ENCODE assay signal across 15 cellular contexts in genomic region chr2:102803897-102804217, GRCh38.
"Had no signal": no experiment of that assay in that cellular context is flagged by ENCODE, and none has a peak within 500 bp of the region (broad histone marks: within the 10 kb centered on the region; RNA-seq: fewer than 3 reads in every experiment).

No MANE protein-coding gene starts in this region.

- H3K27ac ChIP-seq: brain microvascular endothelial cell, pancreas, SJSA1, tibial nerve, WERI-Rb-1 had no signal

- ATAC-seq: pancreas; stimulated activated effector memory CD8-positive, alpha-beta T cell treated with anti-CD3 and anti-CD28 coated beads, Interleukin-12 subunit alpha, Interleukin-12 subunit beta, amount 100 ng/mL, for 72 hours had no signal

- DNase-seq: activated CD4-positive, alpha-beta T cell treated with anti-CD3 and anti-CD28 coated beads for 4 hours; activated naive CD4-positive, alpha-beta T cell treated with anti-CD3 and anti-CD28 coated beads, Interleukin-2, amount 50 U/mL, for 16 hours; amygdala; brain microvascular endothelial cell; dermis blood vessel endothelial cell; erythroblast; mesenchymal stem cell; pancreas; retina; small intestine; SW 1271; WERI-Rb-1 had no signal

- H3K27me3 ChIP-seq: brain microvascular endothelial cell, pancreas, SJSA1, tibial nerve had no signal

- H3K36me3 ChIP-seq: brain microvascular endothelial cell, pancreas, SJSA1, WERI-Rb-1 had no signal

- H3K9me3 ChIP-seq: pancreas had no signal

- H3K4me3 ChIP-seq: pancreas, SJSA1, tibial nerve had no signal

- H3K4me1 ChIP-seq: pancreas, SJSA1 had no signal
